9 cellular contexts compared by ENCODE assay signal in the genomic region with DNA sequence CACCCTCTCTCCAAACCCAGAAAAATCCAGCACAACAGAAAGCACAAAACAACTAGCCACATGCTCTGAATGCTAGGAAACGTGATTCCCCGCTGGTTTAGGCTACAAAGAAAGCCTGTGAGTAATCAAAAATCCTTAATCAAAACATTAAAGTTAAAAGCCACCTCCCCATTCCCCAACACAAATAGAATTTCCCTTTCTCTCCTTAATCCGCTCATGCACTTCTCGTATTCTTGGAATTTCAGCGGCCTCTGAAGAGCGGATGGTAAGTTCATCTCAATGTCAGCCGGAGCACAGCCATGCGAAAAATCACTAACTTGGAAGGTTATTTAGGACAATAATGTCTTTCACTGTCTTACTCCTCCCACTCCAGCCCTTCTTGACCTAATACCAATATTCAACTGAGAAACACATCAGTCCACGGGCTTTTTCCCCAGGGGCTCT.
DNase-seq lines count a peak whose midpoint lies in the region; ATAC-seq and TF ChIP-seq lines count a peak whose summit lies in the region.
"Had no signal": no experiment of that assay in that cellular context is flagged by ENCODE, and none has a peak within 500 bp of the region (broad histone marks: within the 10 kb centered on the region; RNA-seq: fewer than 3 reads in every experiment).

No MANE protein-coding gene starts in this region.

- H3K9me3 ChIP-seq in Peyer's patch (no peaks in the 10 kb centered on the region), fibroblast of lung (ENCODE audit: control insufficient read depth, insufficient read depth, low read depth, low read length) (no peaks in the 10 kb centered on the region), neural cell (ENCODE audit: low read length) (no peaks in the 10 kb centered on the region)

- H3K79me2 ChIP-seq in fibroblast of lung (ENCODE audit: control insufficient read depth, insufficient read depth, low read length) (peaks cover 8% of the 10 kb centered on the region), neural cell (replicated peaks; ENCODE audit: insufficient read depth, low read length) (peaks cover 13% of the 10 kb centered on the region)

- TF ChIP-seq POLR2A in Peyer's patch (IDR thresholded peaks at IDR 0.05) = no peak

- TF ChIP-seq RAD21 in neural cell (conservative IDR thresholded peaks at IDR 0.05) = no peak

- H3K27me3 ChIP-seq in Peyer's patch (no peaks in the 10 kb centered on the region), fibroblast of lung (ENCODE audit: control insufficient read depth, insufficient read depth, low read length) (no peaks in the 10 kb centered on the region), neural cell (ENCODE audit: insufficient read depth, low read depth, low read length) (no peaks in the 10 kb centered on the region)

- no peak for ATAC-seq in HG03196 (IDR thresholded peaks at IDR 0.05; ENCODE audit: unreplicated experiment)

- no peaks in the 10 kb centered on the region for H4K20me1 ChIP-seq in fibroblast of lung (ENCODE audit: control insufficient read depth, extremely low read depth, insufficient read depth, low read length)
- H4K20me1 ChIP-seq in neural cell (ENCODE audit: insufficient read depth) = no peaks in the 10 kb centered on the region

- H3F3A ChIP-seq in neural cell (ENCODE audit: insufficient read depth, low read length, poor library complexity, severe bottlenecking) = no peaks in the 10 kb centered on the region

- H2AFZ ChIP-seq in fibroblast of lung (ENCODE audit: low read length) = peak overlapping the region; percentile 74
- peak overlapping the region; percentile 31 for H2AFZ ChIP-seq in neural cell (ENCODE audit: low read depth, low read length)

- H3K9ac ChIP-seq in fibroblast of lung (ENCODE audit: insufficient read depth, low read length) = peak overlapping the region; percentile 72
- H3K9ac ChIP-seq in neural cell (ENCODE audit: low read length) = peak overlapping the region; percentile 66

- H3K4me1 ChIP-seq in Peyer's patch = peaks cover 0 to 37% (median 0%) of the 10 kb centered on the region in 4 donors
- H3K4me1 ChIP-seq in fibroblast of lung (ENCODE audit: control insufficient read depth, extremely low read depth, insufficient read depth, low read length) = peaks cover 3% of the 10 kb centered on the region

- TF ChIP-seq CTCF in Peyer's patch (IDR thresholded peaks at IDR 0.05) (no peak), fibroblast of lung (conservative IDR thresholded peaks at IDR 0.05 in 1 of 2, IDR thresholded peaks at IDR 0.05 in 1 of 2; ENCODE audit: low read depth in 1 of 2, low read length in 2 of 2) (no peak), neural cell (IDR thresholded peaks at IDR 0.05; ENCODE audit: poor library complexity, severe bottlenecking) (no peak)

- H3K4me3 ChIP-seq in Peyer's patch (peak overlapping the region; percentile 37 to 81 (median 66)), fibroblast of lung (replicated peaks in 1 of 4; ENCODE audit: control extremely low read depth in 1 of 4, insufficient read depth in 1 of 4, low read depth in 3 of 4, low read length in 4 of 4) (peak overlapping the region; percentile 78 to 97 (median 83)), neural cell (ENCODE audit: low read length) (peak overlapping the region; percentile 96)

- peak overlapping the region; percentile 66 to 92 (median 80) for H3K27ac ChIP-seq in Peyer's patch
- H3K27ac ChIP-seq in fibroblast of lung (ENCODE audit: insufficient read depth, low read length) = peak overlapping the region; percentile 54
- peak overlapping the region; percentile 28 for H3K27ac ChIP-seq in neural cell (ENCODE audit: low read length)
- H3K27ac ChIP-seq: HL-60 had no signal

- TF ChIP-seq EP300 in neural cell (conservative IDR thresholded peaks at IDR 0.05; ENCODE audit: poor library complexity, severe bottlenecking) = no peak

- H3K4me2 ChIP-seq in fibroblast of lung (ENCODE audit: extremely low read depth, insufficient read depth, low read length) (peak overlapping the region; percentile 93), neural cell (ENCODE audit: low read length) (peak overlapping the region; percentile 58)

- H3K36me3 ChIP-seq in Peyer's patch (no peaks in the 10 kb centered on the region), fibroblast of lung (ENCODE audit: control insufficient read depth, insufficient read depth, low read length) (no peaks in the 10 kb centered on the region), neural cell (ENCODE audit: insufficient read depth, low read length) (no peaks in the 10 kb centered on the region)

- DNase-seq in EH (ENCODE audit: low read depth) (peak; percentile 61), Peyer's patch (no peak), fibroblast of lung (ENCODE audit: low read depth in 2 of 2) (peak; percentile 49 to 61), ureter (ENCODE audit: low spot score) (no peak), OCI-M1 (lab: John Stamatoyannopoulos, UW) (no peak), NCI-H187 treated with DMSO at 0.1 percent for 48 hours (lab: John Stamatoyannopoulos, UW) (no peak)

- no peaks in the 10 kb centered on the region for H3K9me2 ChIP-seq in neural cell (ENCODE audit: insufficient read depth, low read length)

TF ChIP-seq in neural cell, 6 proteins besides CTCF, POLR2A, EP300 and RAD21:
- TF ChIP-seq MXI1 (conservative IDR thresholded peaks at IDR 0.05; ENCODE audit: poor library complexity, severe bottlenecking) (peak; percentile 40), EZH2 (IDR thresholded peaks at IDR 0.05; ENCODE audit: borderline replicate concordance, insufficient read depth, low read length, poor library complexity, severe bottlenecking) (no peak)
- TF ChIP-seq, protein P1, sequence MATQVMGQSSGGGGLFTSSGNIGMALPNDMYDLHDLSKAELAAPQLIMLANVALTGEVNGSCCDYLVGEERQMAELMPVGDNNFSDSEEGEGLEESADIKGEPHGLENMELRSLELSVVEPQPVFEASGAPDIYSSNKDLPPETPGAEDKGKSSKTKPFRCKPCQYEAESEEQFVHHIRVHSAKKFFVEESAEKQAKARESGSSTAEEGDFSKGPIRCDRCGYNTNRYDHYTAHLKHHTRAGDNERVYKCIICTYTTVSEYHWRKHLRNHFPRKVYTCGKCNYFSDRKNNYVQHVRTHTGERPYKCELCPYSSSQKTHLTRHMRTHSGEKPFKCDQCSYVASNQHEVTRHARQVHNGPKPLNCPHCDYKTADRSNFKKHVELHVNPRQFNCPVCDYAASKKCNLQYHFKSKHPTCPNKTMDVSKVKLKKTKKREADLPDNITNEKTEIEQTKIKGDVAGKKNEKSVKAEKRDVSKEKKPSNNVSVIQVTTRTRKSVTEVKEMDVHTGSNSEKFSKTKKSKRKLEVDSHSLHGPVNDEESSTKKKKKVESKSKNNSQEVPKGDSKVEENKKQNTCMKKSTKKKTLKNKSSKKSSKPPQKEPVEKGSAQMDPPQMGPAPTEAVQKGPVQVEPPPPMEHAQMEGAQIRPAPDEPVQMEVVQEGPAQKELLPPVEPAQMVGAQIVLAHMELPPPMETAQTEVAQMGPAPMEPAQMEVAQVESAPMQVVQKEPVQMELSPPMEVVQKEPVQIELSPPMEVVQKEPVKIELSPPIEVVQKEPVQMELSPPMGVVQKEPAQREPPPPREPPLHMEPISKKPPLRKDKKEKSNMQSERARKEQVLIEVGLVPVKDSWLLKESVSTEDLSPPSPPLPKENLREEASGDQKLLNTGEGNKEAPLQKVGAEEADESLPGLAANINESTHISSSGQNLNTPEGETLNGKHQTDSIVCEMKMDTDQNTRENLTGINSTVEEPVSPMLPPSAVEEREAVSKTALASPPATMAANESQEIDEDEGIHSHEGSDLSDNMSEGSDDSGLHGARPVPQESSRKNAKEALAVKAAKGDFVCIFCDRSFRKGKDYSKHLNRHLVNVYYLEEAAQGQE (IDR thresholded peaks at IDR 0.05; ENCODE audit: borderline replicate concordance) = no peak

Comparison
In these comparisons a context has a peak if more than half of its experiments do, and no peak if none do; other contexts are left out.
1. DNase-seq: peak in EH (single experiment) and fibroblast of lung (2 of 2); none in Peyer's patch (0 of 3), ureter (single experiment), OCI-M1 (single experiment) and NCI-H187 treated with DMSO at 0.1 percent for 48 hours (single experiment).
2. H3K27ac ChIP-seq: peak in every context shown above with its lines; median percentile 80 in Peyer's patch; 54 in fibroblast of lung; 28 in neural cell.
3. Peak in every context shown above with its lines, with median percentiles within 50 percentile points of each other: H3K4me3 ChIP-seq.